In the genomic region with DNA sequence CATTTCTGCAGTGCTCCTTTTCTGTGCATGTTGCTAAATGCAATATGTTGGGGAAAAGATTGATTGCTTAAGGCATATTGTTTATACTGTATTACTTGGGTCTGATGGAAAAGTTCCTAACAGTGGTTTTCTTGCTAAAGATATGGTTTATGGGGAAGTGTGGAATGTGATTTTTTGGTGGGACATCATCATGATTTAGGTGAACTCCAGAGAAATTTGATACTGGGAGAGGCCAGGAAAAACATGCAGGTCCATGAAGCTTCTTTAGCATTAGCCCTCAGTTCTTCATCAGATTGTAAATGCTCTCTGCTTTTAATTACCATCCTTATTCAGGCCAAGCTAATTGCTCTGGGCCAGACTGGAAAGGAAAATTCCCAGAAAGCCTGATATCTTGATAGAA, we compare ENCODE assay signal across 23 cellular contexts.
"Had no signal": no experiment of that assay in that cellular context is flagged by ENCODE, and none has a peak within 500 bp of the region (broad histone marks: within the 10 kb centered on the region; RNA-seq: fewer than 3 reads in every experiment).

No MANE protein-coding gene starts in this region.

- H3K4me3 ChIP-seq: coronary artery, esophagus muscularis mucosa, lower lobe of right lung, neural progenitor cell, right lobe of liver, suprapubic skin, transverse colon, upper lobe of right lung, uterus had no signal

- ATAC-seq: left colon; left ventricle myocardium superior; lower lobe of right lung; natural killer cell; right lobe of liver; stimulated activated naive B cell treated with anti-CD40 and anti-IgM and Interleukin-4, amounts not matched to agents 10 μg/mL and 1 μg/mL and 100 μg/mL, for 72 hours; upper lobe of right lung had no signal

- H3K9ac ChIP-seq: neural progenitor cell, parathyroid adenoma had no signal

- DNase-seq: dermis blood vessel endothelial cell; effector memory CD4-positive, alpha-beta T cell; head of caudate nucleus; immature natural killer cell; islet precursor cell; kidney glomerular epithelial cell; left colon; left ventricle myocardium superior; lower lobe of right lung; natural killer cell; right lobe of liver; small intestine; stimulated activated CD4-positive, alpha-beta T cell treated with anti-CD3 and anti-CD28 coated beads, Interleukin-15, amount 100 ng/mL, for 24 hours; stimulated activated CD4-positive, alpha-beta T cell treated with anti-CD3 and anti-CD28 coated beads, Interleukin-2, amount 100 ng/mL, for 48 hours; stimulated activated naive B cell treated with anti-CD40 and anti-IgM and Interleukin-4, amounts not matched to agents 10 μg/mL and 1 μg/mL and 100 μg/mL, for 72 hours; transverse colon; upper lobe of right lung; uterus had no signal

- H3K36me3 ChIP-seq: esophagus muscularis mucosa, lower lobe of right lung, neural progenitor cell, right lobe of liver, suprapubic skin, transverse colon, upper lobe of right lung, uterus had no signal

- H3K4me1 ChIP-seq: lower lobe of right lung, neural progenitor cell, parathyroid adenoma, right lobe of liver, suprapubic skin, transverse colon, upper lobe of right lung, uterus had no signal

- H3K9me3 ChIP-seq: esophagus muscularis mucosa, lower lobe of right lung, right lobe of liver, suprapubic skin, transverse colon, upper lobe of right lung, uterus had no signal

- H3K27me3 ChIP-seq: esophagus muscularis mucosa, neural progenitor cell, right lobe of liver, suprapubic skin, transverse colon, upper lobe of right lung, uterus had no signal
